ENCODE assay signal across 8 cellular contexts in genomic region chr20:43691928-43692524, GRCh38. TPM values are rescaled to one million over a fixed set of nuclear protein-coding genes. Genes with fewer than 3 reads are reported as not detected.
A peak's percentile ranks its signal among the peaks of the same experiment; 100 is the strongest.
DNase-seq lines count a peak whose midpoint lies in the region; ATAC-seq and TF ChIP-seq lines count a peak whose summit lies in the region.

No MANE protein-coding gene starts in this region.

- no peaks in the 10 kb centered on the region for H3K27me3 ChIP-seq in smooth muscle cell (ENCODE audit: low read depth)

- no peaks in the 10 kb centered on the region for H3K79me2 ChIP-seq in smooth muscle cell (ENCODE audit: low read depth)

- H4K20me1 ChIP-seq in smooth muscle cell (ENCODE audit: low read depth), result no peaks in the 10 kb centered on the region

- H3K9me3 ChIP-seq in smooth muscle cell (replicated peaks; ENCODE audit: low read depth), result no peaks in the 10 kb centered on the region

- H3K36me3 ChIP-seq in smooth muscle cell (ENCODE audit: low read depth), result no peaks in the 10 kb centered on the region

- TF ChIP-seq CTCF in fibroblast of mammary gland (conservative IDR thresholded peaks at IDR 0.05; ENCODE audit: control insufficient read depth, insufficient read depth, low read depth, low read length), result peak; percentile 66
- TF ChIP-seq CTCF in smooth muscle cell (IDR thresholded peaks at IDR 0.05; ENCODE audit: borderline replicate concordance, insufficient read depth, poor library complexity, severe bottlenecking), result peak; percentile 44

- H2AFZ ChIP-seq in smooth muscle cell (ENCODE audit: low read depth), result no peak overlapping the region

- no peak overlapping the region for H3K27ac ChIP-seq in smooth muscle cell (ENCODE audit: low read depth)

- peak; percentile 20 for DNase-seq in Ammon's horn (ENCODE audit: low spot score)
- DNase-seq in NCI-H460 (ENCODE audit: extremely low read depth, low read depth), result peak; percentile 62
- DNase-seq in activated CD8-positive, alpha-beta memory T cell treated with anti-CD3 and anti-CD28 coated beads for 1 hour (ENCODE audit: extremely low read depth in 1 of 2, low read depth in 1 of 2), result peak; percentile 4 to 46
- peak; percentile 46 for DNase-seq in fibroblast of mammary gland (ENCODE audit: low read depth)
- DNase-seq in smooth muscle cell (lab: John Stamatoyannopoulos, UW; ENCODE audit: unreplicated experiment), result no peak
- DNase-seq in occipital lobe (lab: John Stamatoyannopoulos, UW), result no peak

- 95% methylated on average over 5 of the region's 5 CpGs for WGBS in smooth muscle cell (ENCODE audit: low lambda C conversion rate)

- ATAC-seq in GM18867 (IDR thresholded peaks at IDR 0.05; ENCODE audit: unreplicated experiment) (peak; percentile 61), HG03342 (IDR thresholded peaks at IDR 0.05; ENCODE audit: unreplicated experiment) (no peak)

- no peaks in the 10 kb centered on the region for H3F3A ChIP-seq in smooth muscle cell (ENCODE audit: low read depth)

- H3K9ac ChIP-seq in smooth muscle cell (ENCODE audit: low read depth), result no peak overlapping the region

- H3K4me2 ChIP-seq in smooth muscle cell, result no peak overlapping the region

- no peak overlapping the region for H3K4me3 ChIP-seq in fibroblast of mammary gland (ENCODE audit: control insufficient read depth, low read depth, low read length)
- H3K4me3 ChIP-seq in smooth muscle cell, result no peak overlapping the region

- no peaks in the 10 kb centered on the region for H3K4me1 ChIP-seq in smooth muscle cell (ENCODE audit: low read depth)

RNA-seq across cellular contexts. Expression of gene MYBL2, which starts 25.1 kb away (rescaled TPM):
- total RNA-seq in NCI-H460 (2014; rRNA removed; shearing (Covaris generic)), result 25.7 and 26.1 TPM in 2 replicates
- 24.3 and 43.4 TPM in 2 replicates for polyA plus RNA-seq in NCI-H460 (2014; cell fraction: nucleus; rRNA removed)
- total RNA-seq in smooth muscle cell (3.4 and 8.6 TPM in 2 replicates), occipital lobe (0.47 TPM)
- polyA plus RNA-seq in smooth muscle cell, result 25.7 and 26.2 TPM in 2 replicates

RNA-seq across cellular contexts. Expression of gene GTSF1L, which starts 34.8 kb away (rescaled TPM):
- not detected in 2 replicates for total RNA-seq in NCI-H460 (2014; rRNA removed; shearing (Covaris generic))
- polyA plus RNA-seq in NCI-H460 (2014; cell fraction: nucleus; rRNA removed), result not detected in 2 replicates
- not detected in 2 replicates for total RNA-seq in smooth muscle cell
- polyA plus RNA-seq in smooth muscle cell, result not detected in 2 replicates
- not detected for total RNA-seq in occipital lobe

Comparison
In these comparisons a context has a peak if more than half of its experiments do, and no peak if none do; other contexts are left out.
1. DNase-seq: peak in Ammon's horn (single experiment), NCI-H460 (single experiment), activated CD8-positive, alpha-beta memory T cell treated with anti-CD3 and anti-CD28 coated beads for 1 hour (2 of 2) and fibroblast of mammary gland (single experiment); none in smooth muscle cell (single experiment) and occipital lobe (single experiment).